10 cellular contexts compared by ENCODE assay signal in the genomic region with DNA sequence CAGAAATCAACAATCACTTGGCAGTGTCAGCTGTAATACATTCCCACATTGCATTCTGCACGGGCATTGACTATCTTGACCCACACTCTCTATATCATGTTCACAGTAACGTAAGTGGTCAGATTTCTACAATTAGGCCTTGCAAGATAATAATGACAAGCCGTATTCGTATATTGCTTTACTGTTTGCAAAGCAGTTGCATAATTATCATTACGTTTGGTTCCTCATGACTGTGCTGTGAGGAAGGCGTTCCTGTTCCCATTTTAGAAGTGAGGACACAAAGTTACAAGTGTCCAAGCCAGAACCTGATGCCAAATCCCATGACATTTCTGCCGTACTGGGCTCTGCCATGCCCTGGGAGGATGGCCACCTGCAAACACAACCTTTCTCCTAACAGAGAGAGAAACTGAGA. TPM values are rescaled to one million over a fixed set of nuclear protein-coding genes. Genes with fewer than 3 reads are reported as not detected.
DNase-seq lines count a peak whose midpoint lies in the region; ATAC-seq and TF ChIP-seq lines count a peak whose summit lies in the region.
"Had no signal": no experiment of that assay in that cellular context is flagged by ENCODE, and none has a peak within 500 bp of the region (broad histone marks: within the 10 kb centered on the region; RNA-seq: fewer than 3 reads in every experiment).

No MANE protein-coding gene starts in this region.

- 13 to 21% methylated on average over 7 of the region's 7 CpGs for WGBS in heart right ventricle, 2 donors

- H3K36me3 ChIP-seq in ascending aorta (no peaks in the 10 kb centered on the region), heart right ventricle (no peaks in the 10 kb centered on the region)

- peaks cover 39% of the 10 kb centered on the region for H3K4me1 Mint-ChIP-seq in progenitor cell of endocrine pancreas (ENCODE audit: low read depth)
- H3K4me1 Mint-ChIP-seq: CD4-positive, alpha-beta memory T cell had no signal

- ATAC-seq in heart right ventricle (peak; percentile 25 to 84 (median 71)), GM21526 (IDR thresholded peaks at IDR 0.05; ENCODE audit: low FRiP score, unreplicated experiment) (no peak)

- TF ChIP-seq CTCF in ascending aorta (IDR thresholded peaks at IDR 0.05) (no peak), heart right ventricle (IDR thresholded peaks at IDR 0.05) (no peak), progenitor cell of endocrine pancreas (IDR thresholded peaks at IDR 0.05; ENCODE audit: unreplicated experiment) (no peak)

- peaks cover 43 to 89% of the 10 kb centered on the region in 2 donors for H3K4me1 ChIP-seq in ascending aorta
- peaks cover 54 to 100% (median 98%) of the 10 kb centered on the region in 9 donors for H3K4me1 ChIP-seq in heart right ventricle

- DNase-seq in C1 segment of cervical spinal cord (lab: John Stamatoyannopoulos, UW) (peak in 9 of 14 donors; percentile 47 to 65 (median 54)), ascending aorta (ENCODE audit: low spot score in 2 of 2) (peak in 1 of 2 donors; percentile 89), heart right ventricle (peak in 1 of 2 donors; percentile 76), progenitor cell of endocrine pancreas (ENCODE audit: low spot score, unreplicated experiment) (no peak), NCI-H2196 treated with DMSO at 0.1 percent for 48 hours (lab: John Stamatoyannopoulos, UW; ENCODE audit: unreplicated experiment) (no peak), HK-2 (ENCODE audit: unreplicated experiment) (no peak)
- no peak for DNase-seq in stimulated activated CD4-positive, alpha-beta T cell treated with anti-CD3 and anti-CD28 coated beads, Interleukin-4, amount 100 ng/mL, for 1 hour
- DNase-seq: activated CD4-positive, alpha-beta T cell treated with anti-CD3 and anti-CD28 coated beads for 1 hour; CD4-positive, alpha-beta memory T cell had no signal

- H3K27ac ChIP-seq in ascending aorta (peak overlapping the region; percentile 95 to 99), heart right ventricle (peak overlapping the region; percentile 94 to 99 (median 98))

- no peaks in the 10 kb centered on the region for H3K27me3 Mint-ChIP-seq in progenitor cell of endocrine pancreas

- H3K4me3 Mint-ChIP-seq in progenitor cell of endocrine pancreas (ENCODE audit: low read depth) = no peak overlapping the region
- H3K4me3 Mint-ChIP-seq: CD4-positive, alpha-beta memory T cell had no signal

- no peaks in the 10 kb centered on the region for H3K27me3 ChIP-seq in ascending aorta
- H3K27me3 ChIP-seq in heart right ventricle = no peaks in the 10 kb centered on the region

- no peaks in the 10 kb centered on the region for H3K9me3 Mint-ChIP-seq in progenitor cell of endocrine pancreas (ENCODE audit: low read depth)
- H3K9me3 Mint-ChIP-seq: CD4-positive, alpha-beta memory T cell had no signal

- peak overlapping the region in 1 of 2 donors; percentile 14 for H3K4me3 ChIP-seq in ascending aorta
- H3K4me3 ChIP-seq in heart right ventricle = no peak overlapping the region

- peak overlapping the region; percentile 84 for H3K27ac Mint-ChIP-seq in progenitor cell of endocrine pancreas
- H3K27ac Mint-ChIP-seq: CD4-positive, alpha-beta memory T cell had no signal

- H3K36me3 Mint-ChIP-seq in progenitor cell of endocrine pancreas (ENCODE audit: insufficient read depth) = no peaks in the 10 kb centered on the region
- H3K36me3 Mint-ChIP-seq: CD4-positive, alpha-beta memory T cell had no signal

- intact Hi-C loops in ascending aorta (cut with DNase I) = loop anchor here (2.0 to 5.0 kb wide), 5 partner anchors 66 to 450 kb away; a partner anchor contains a TSS
- intact Hi-C loops in heart right ventricle (cut with DNase I) = loop anchor here in 7 of 10 donors (2.0 to 10.0 kb wide), 11 partner anchors 35 to 455 kb away; no protein-coding TSS in a partner anchor

- H3K9me3 ChIP-seq in ascending aorta (no peaks in the 10 kb centered on the region), heart right ventricle (no peaks in the 10 kb centered on the region)

RNA-seq across cellular contexts. Expression of a gene that starts 53.5 kb away (rescaled TPM):
- total RNA-seq in ascending aorta (19.2 TPM), heart right ventricle (10 to 100 TPM in 3 of 10 donors, 1 to 10 TPM in 7; 6.9 to 11.7 (median 9.0) TPM), progenitor cell of endocrine pancreas (60.4 and 65.9 TPM in 2 replicates)
- 10 to 100 TPM in 1 of 2 donors, 1 to 10 TPM in 1; 4.6 to 49.9 TPM for polyA plus RNA-seq in heart right ventricle

Comparison
In these comparisons a context has a peak if more than half of its experiments do, and no peak if none do; other contexts are left out.
1. DNase-seq: peak in C1 segment of cervical spinal cord (9 of 14); none in progenitor cell of endocrine pancreas (single experiment), stimulated activated CD4-positive, alpha-beta T cell treated with anti-CD3 and anti-CD28 coated beads, Interleukin-4, amount 100 ng/mL, for 1 hour (single experiment), NCI-H2196 treated with DMSO at 0.1 percent for 48 hours (single experiment) and HK-2 (single experiment).